26 cellular contexts compared by ENCODE assay signal in genomic region chr11:112221263-112221835, GRCh38. TPM values are rescaled to one million over a fixed set of nuclear protein-coding genes. Genes with fewer than 3 reads are reported as not detected.
DNase-seq lines count a peak whose midpoint lies in the region; ATAC-seq and TF ChIP-seq lines count a peak whose summit lies in the region.
"Had no signal": no experiment of that assay in that cellular context is flagged by ENCODE, and none has a peak within 500 bp of the region (broad histone marks: within the 10 kb centered on the region; RNA-seq: fewer than 3 reads in every experiment).

No MANE protein-coding gene starts in this region.

- WGBS in right lobe of liver (ENCODE audit: insufficient coverage, low coverage, low lambda C conversion rate, missing lambda C conversion rate), result 18% methylated on average over 3 of the region's 3 CpGs
- WGBS in thyroid gland, 2 donors, result 47 to 58% methylated on average over 3 of the region's 3 CpGs

- intact Hi-C loops in breast epithelium (cut with DNase I; ENCODE audit: low total_unique reads) (loop anchor here (5.0 kb wide), 1 partner anchor 61 kb away; no protein-coding TSS in a partner anchor), right lobe of liver (cut with DNase I) (no loop called here), thyroid gland (cut with DNase I) (loop anchor here (2.0 kb wide), 1 partner anchor 59 kb away; no protein-coding TSS in a partner anchor)

- H3K27me3 ChIP-seq in breast epithelium (no peaks in the 10 kb centered on the region), right lobe of liver (no peaks in the 10 kb centered on the region), thyroid gland (no peaks in the 10 kb centered on the region)
- H3K27me3 ChIP-seq: BE2C, brain microvascular endothelial cell had no signal

- H3K4me1 ChIP-seq in breast epithelium (no peaks in the 10 kb centered on the region), right lobe of liver (peaks cover 0 to 61% (median 31%) of the 10 kb centered on the region in 4 donors), thyroid gland (peaks cover 0 to 12% of the 10 kb centered on the region in 2 donors)
- H3K4me1 ChIP-seq: BE2C had no signal

- TF ChIP-seq CTCF in breast epithelium (IDR thresholded peaks at IDR 0.05) (no peak), right lobe of liver (IDR thresholded peaks at IDR 0.05) (no peak), thyroid gland (IDR thresholded peaks at IDR 0.05) (no peak)

- peak; percentile 10 for DNase-seq in DMS53 (lab: John Stamatoyannopoulos, UW)
- no peak for DNase-seq in DMS53 treated with DMSO at 0.1 percent for 48 hours (lab: John Stamatoyannopoulos, UW; ENCODE audit: unreplicated experiment)
- no peak for DNase-seq in breast epithelium (ENCODE audit: low spot score in 2 of 2)
- no peak for DNase-seq in right lobe of liver
- no peak for DNase-seq in thyroid gland
- DNase-seq in NCI-H187 (lab: John Stamatoyannopoulos, UW), result no peak
- DNase-seq in H4 (ENCODE audit: low spot score), result no peak
- DNase-seq: activated CD4-positive, alpha-beta T cell treated with anti-CD3 and anti-CD28 coated beads, Interleukin-2, amount 50 U/mL, for 1 hour; activated CD8-positive, alpha-beta memory T cell treated with anti-CD3 and anti-CD28 coated beads, Interleukin-2, amount 50 U/mL, for 4 hours; activated effector memory CD4-positive, alpha-beta T cell treated with Interleukin-2 at 50 U/mL for 16 hours; activated naive CD8-positive, alpha-beta T cell treated with anti-CD3 and anti-CD28 coated beads, Interleukin-2, amount 50 U/mL, for 24 hours; BE2C; brain microvascular endothelial cell; NCI-H1694 treated with DMSO at 0.1 percent for 48 hours; NCI-H2227 treated with DMSO at 0.1 percent for 48 hours; stimulated activated naive CD4-positive, alpha-beta T cell treated with Interleukin-2 at 50 U/mL for 16 hours had no signal

- H3K4me3 ChIP-seq in breast epithelium (no peak overlapping the region), right lobe of liver (no peak overlapping the region), thyroid gland (replicated peaks in 1 of 3) (no peak overlapping the region)

- H3K9me3 ChIP-seq in breast epithelium (no peaks in the 10 kb centered on the region), right lobe of liver (no peaks in the 10 kb centered on the region), thyroid gland (no peaks in the 10 kb centered on the region)
- H3K9me3 ChIP-seq: BE2C had no signal

- no peak for TF ChIP-seq POLR2A in breast epithelium (IDR thresholded peaks at IDR 0.05)
- TF ChIP-seq POLR2A in right lobe of liver (IDR thresholded peaks at IDR 0.05), result no peak
- TF ChIP-seq POLR2A in thyroid gland (IDR thresholded peaks at IDR 0.05), result no peak

- H3K36me3 ChIP-seq in breast epithelium, result no peaks in the 10 kb centered on the region
- no peaks in the 10 kb centered on the region for H3K36me3 ChIP-seq in right lobe of liver
- H3K36me3 ChIP-seq in thyroid gland, result no peaks in the 10 kb centered on the region
- H3K36me3 ChIP-seq: BE2C, brain microvascular endothelial cell had no signal

- peak overlapping the region; percentile 56 to 82 for H3K27ac ChIP-seq in breast epithelium
- H3K27ac ChIP-seq in right lobe of liver, result peak overlapping the region; percentile 72 to 89 (median 82)
- peak overlapping the region in 2 of 3 donors; percentile 19 to 28 for H3K27ac ChIP-seq in thyroid gland
- H3K27ac ChIP-seq: 22Rv1, brain microvascular endothelial cell had no signal

- peak in 1 of 4 donors; percentile 3 for ATAC-seq in right lobe of liver
- ATAC-seq in GM18868 (IDR thresholded peaks at IDR 0.05; ENCODE audit: unreplicated experiment), result no peak
- ATAC-seq: activated naive CD8-positive, alpha-beta T cell treated with anti-CD3 and anti-CD28 coated beads, Interleukin-2, amount 50 U/mL, for 24 hours; left lobe of liver; Right ventricle myocardium inferior; sciatic nerve had no signal

RNA-seq across cellular contexts. Expression of gene PTS, which starts 4.9 kb away (rescaled TPM):
- total RNA-seq in breast epithelium, result 10 to 100 TPM; 21.8 to 40.4 (median 38.7) TPM
- 10 to 100 TPM; 37.8 to 66.9 (median 55.4) TPM for total RNA-seq in right lobe of liver
- 10 to 100 TPM; 27.2 to 48.0 (median 39.3) TPM for total RNA-seq in thyroid gland
- 41.8 and 51.6 TPM in 2 replicates for total RNA-seq in H4 (2014; rRNA removed; shearing (Covaris generic))

RNA-seq across cellular contexts. Expression of gene PLET1, which starts 39.3 kb away (rescaled TPM):
- not detected for total RNA-seq in breast epithelium
- total RNA-seq in right lobe of liver, result not detected
- total RNA-seq in thyroid gland, result not detected
- not detected in 2 replicates for total RNA-seq in H4 (2014; rRNA removed; shearing (Covaris generic))
- total RNA-seq: glomerular endothelial cell, H1, left lobe of liver, myocyte, omental fat pad, Right ventricle myocardium inferior, sciatic nerve, ureter had no signal

RNA-seq across cellular contexts. Expression of gene BCO2, which starts 46.0 kb away (rescaled TPM):
- 10 to 100 TPM in 1 of 3 donors, 1 to 10 TPM in 2; 3.4 to 10.8 (median 5.2) TPM for total RNA-seq in breast epithelium
- total RNA-seq in right lobe of liver, result 100 to 1,000 TPM in 2 of 6 experiments, 10 to 100 TPM in 4; 33.3 to 118 (median 75.5) TPM
- total RNA-seq in thyroid gland, result 10 to 100 TPM in 2 of 4 donors, 1 to 10 TPM in 2; 6.6 to 15.9 (median 11.1) TPM
- total RNA-seq in H4 (2014; rRNA removed; shearing (Covaris generic)), result 1.2 TPM in 1 of 2 replicates, not detected in the other

RNA-seq across cellular contexts. Expression of gene TEX12, which starts 54.2 kb away (rescaled TPM):
- total RNA-seq in breast epithelium, result 1 to 10 TPM in 2 of 3 donors, not detected in 1; 1.2 to 1.3 TPM
- under 1 TPM in 1 of 6 experiments, not detected in 5; 0.31 TPM for total RNA-seq in right lobe of liver
- total RNA-seq in thyroid gland, result under 1 TPM in 1 of 4 donors, not detected in 3; 0.33 TPM
- 0.35 TPM in 1 of 2 replicates, not detected in the other for total RNA-seq in H4 (2014; rRNA removed; shearing (Covaris generic))
- total RNA-seq: H1, left lobe of liver, myocyte had no signal

RNA-seq across cellular contexts. Expression of gene IL18, which starts 57.5 kb away (rescaled TPM):
- total RNA-seq in breast epithelium (10 to 100 TPM in 2 of 3 donors, 1 to 10 TPM in 1; 8.2 to 21.0 (median 16.8) TPM), right lobe of liver (1 to 10 TPM; 2.7 to 7.2 (median 4.4) TPM), thyroid gland (10 to 100 TPM in 2 of 4 donors, 1 to 10 TPM in 2; 5.8 to 18.3 (median 9.3) TPM)
- 10.3 and 19.9 TPM in 2 replicates for total RNA-seq in H4 (2014; rRNA removed; shearing (Covaris generic))
- total RNA-seq: myocyte had no signal

Comparison
In these comparisons a context has a peak if more than half of its experiments do, and no peak if none do; other contexts are left out.
1. H3K27ac ChIP-seq: peak in every context shown above with its lines; median percentile 82 in right lobe of liver; 69 in breast epithelium; 24 in thyroid gland.
2. intact Hi-C loops: an anchor here in breast epithelium (5.0 kb wide) and thyroid gland (2.0 kb wide); none called in right lobe of liver.